In the genomic region with DNA sequence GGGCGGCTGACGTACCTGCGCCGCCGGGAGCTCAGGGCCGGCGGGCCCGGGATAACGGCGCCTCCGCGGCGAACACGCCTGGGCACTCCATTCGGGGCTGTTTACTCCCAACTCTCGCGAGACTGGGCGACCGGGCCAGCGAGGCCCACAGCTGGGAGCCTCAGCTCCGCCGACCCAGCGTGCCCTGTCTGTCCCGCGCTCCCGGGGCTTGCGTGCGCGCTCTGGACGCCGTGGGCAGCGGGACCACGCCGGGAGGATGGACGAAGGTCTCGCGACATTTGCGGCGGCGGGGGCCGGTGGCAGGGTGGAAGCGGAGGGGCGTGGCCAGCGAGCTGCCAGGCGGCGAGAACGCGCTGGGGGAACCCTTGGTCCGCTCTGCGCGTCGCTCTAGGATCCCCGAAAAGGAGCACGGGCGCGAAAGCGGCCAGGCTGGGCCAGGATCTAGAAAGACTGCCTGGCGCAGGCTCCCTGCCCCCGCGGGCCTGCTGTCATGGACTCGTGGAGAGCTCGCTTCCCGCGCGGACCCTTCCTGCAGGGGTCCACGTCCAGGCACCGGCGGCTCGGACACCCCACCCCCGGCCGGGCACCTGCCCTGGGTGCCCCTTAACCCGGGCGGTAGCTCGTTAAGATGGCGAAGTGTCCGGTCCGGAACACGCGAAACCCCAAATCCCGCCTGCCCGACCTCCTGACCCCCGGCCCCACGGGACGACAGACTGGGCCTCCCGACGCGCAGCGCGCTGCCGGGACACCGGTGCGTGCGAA, we compare ENCODE assay signal across 8 cellular contexts. TPM values are rescaled to one million over a fixed set of nuclear protein-coding genes. Genes with fewer than 3 reads are reported as not detected.
DNase-seq lines count a peak whose midpoint lies in the region; TF ChIP-seq lines count a peak whose summit lies in the region.

A gene (minus strand): TSS at position 223 of the 762 bp plus-strand sequence. CDS start 15,159 bp downstream, outside the sequence.

- no peaks in the 10 kb centered on the region for H3K9me2 ChIP-seq in MM.1S (replicated peaks; ENCODE audit: insufficient read depth, low read length)

- no peaks in the 10 kb centered on the region for H3K9me3 ChIP-seq in MM.1S (replicated peaks; ENCODE audit: insufficient read depth, low read length)
- no peaks in the 10 kb centered on the region for H3K9me3 ChIP-seq in neural progenitor cell (ENCODE audit: low read depth)

- H3K4me1 ChIP-seq in MM.1S (ENCODE audit: low read length) (no peaks in the 10 kb centered on the region), neural progenitor cell (peaks cover 10% of the 10 kb centered on the region)

- H3K27me3 ChIP-seq in MM.1S (replicated peaks; ENCODE audit: insufficient read depth, low read length) = no peaks in the 10 kb centered on the region
- no peaks in the 10 kb centered on the region for H3K27me3 ChIP-seq in neural progenitor cell

- H3K27ac ChIP-seq in MM.1S (ENCODE audit: low read length) (peak within 1 kb of the TSS; percentile 94), neural progenitor cell (peak within 1 kb of the TSS; percentile 92)

- H3K79me2 ChIP-seq in MM.1S (ENCODE audit: low read length) (peaks cover 34% of the 10 kb centered on the region), neural progenitor cell (ENCODE audit: low read depth) (peaks cover 44% of the 10 kb centered on the region)

- H3K4me3 ChIP-seq in MM.1S (ENCODE audit: low read length) (peak within 1 kb of the TSS; percentile 81), foreskin fibroblast (ENCODE audit: low read depth in 1 of 2, low read length in 2 of 2) (peak within 1 kb of the TSS; percentile 65 to 80), neural progenitor cell (peak within 1 kb of the TSS; percentile 86)

- peak within 1 kb of the TSS; percentile 98 for H3K4me3 Mint-ChIP-seq in neural progenitor cell

- peaks cover 5% of the 10 kb centered on the region for H3K36me3 Mint-ChIP-seq in neural progenitor cell

- in situ Hi-C loops in G401 (cut with HindIII; ENCODE audit: low sequenced_read_pairs) = no loop called here

- H3K27ac Mint-ChIP-seq in neural progenitor cell = peak within 1 kb of the TSS; percentile 99

- H4K20me1 ChIP-seq in MM.1S (ENCODE audit: insufficient read depth, low read length) (no peaks in the 10 kb centered on the region), neural progenitor cell (ENCODE audit: low read depth) (peaks cover 15% of the 10 kb centered on the region)

- DNase-seq in G401 (ENCODE audit: low spot score) = peak; percentile 96
- peak; percentile 97 for DNase-seq in HCEC 1CT
- peak; percentile 90 for DNase-seq in MM.1S
- DNase-seq in SIG-M5 (lab: John Stamatoyannopoulos, UW) = peak; percentile 55
- peak; percentile 97 for DNase-seq in activated gamma-delta T cell treated with Interleukin-2 at 50 U/mL for 16 hours
- peak; percentile 98 to 99 for DNase-seq in foreskin fibroblast
- peak; percentile 100 for DNase-seq in neural progenitor cell (ENCODE audit: low spot score)
- peak; percentile 94 for DNase-seq in stromal cell of bone marrow (ENCODE audit: low read depth)

- H3K4me2 ChIP-seq in MM.1S (ENCODE audit: low read depth, low read length) (peak within 1 kb of the TSS; percentile 84), neural progenitor cell (peak within 1 kb of the TSS; percentile 99)

- H3K9me3 Mint-ChIP-seq in neural progenitor cell = no peaks in the 10 kb centered on the region

- peaks cover 18% of the 10 kb centered on the region for H3K4me1 Mint-ChIP-seq in neural progenitor cell

- H3K9ac ChIP-seq in MM.1S (ENCODE audit: low read length) (peak within 1 kb of the TSS; percentile 97), neural progenitor cell (peak within 1 kb of the TSS; percentile 91)

- TF ChIP-seq CTCF in MM.1S (IDR thresholded peaks at IDR 0.05; ENCODE audit: low read length) = no peak
- no peak for TF ChIP-seq CTCF in foreskin fibroblast (IDR thresholded peaks at IDR 0.05; ENCODE audit: low read depth, low read length)
- no peak for TF ChIP-seq CTCF in neural progenitor cell (IDR thresholded peaks at IDR 0.05)

- peaks cover 2% of the 10 kb centered on the region for H3K27me3 Mint-ChIP-seq in neural progenitor cell (ENCODE audit: insufficient read depth, low read depth)

- H2AFZ ChIP-seq in MM.1S (ENCODE audit: low read length) = peak within 1 kb of the TSS; percentile 35; the same call in 1 of the 2 replicates
- peak within 1 kb of the TSS; percentile 86 for H2AFZ ChIP-seq in neural progenitor cell (replicated peaks)

- no peaks in the 10 kb centered on the region for H3K36me3 ChIP-seq in MM.1S (replicated peaks; ENCODE audit: insufficient read depth, low read length)
- H3K36me3 ChIP-seq in neural progenitor cell = no peaks in the 10 kb centered on the region

- H3F3A ChIP-seq in MM.1S (ENCODE audit: insufficient read depth, low read length) (peaks cover 7% of the 10 kb centered on the region; the same call in 1 of the 2 replicates), neural progenitor cell (ENCODE audit: low read depth) (peaks cover 25% of the 10 kb centered on the region)

RNA-seq across cellular contexts. Expression of the gene that starts here (rescaled TPM):
- total RNA-seq in G401 (2014; rRNA removed; shearing (Covaris generic)) = 52.5 and 70.6 TPM in 2 replicates
- 52.3 and 54.4 TPM in 2 replicates for total RNA-seq in neural progenitor cell (ENCODE audit: low replicate concordance)

Comparison
In these comparisons a context has a peak if more than half of its experiments do, and no peak if none do; other contexts are left out.
1. Peak in every context shown above with its lines: DNase-seq, H3K4me3 ChIP-seq and H3K27ac ChIP-seq.